8 cellular contexts compared by ENCODE assay signal in the genomic region with DNA sequence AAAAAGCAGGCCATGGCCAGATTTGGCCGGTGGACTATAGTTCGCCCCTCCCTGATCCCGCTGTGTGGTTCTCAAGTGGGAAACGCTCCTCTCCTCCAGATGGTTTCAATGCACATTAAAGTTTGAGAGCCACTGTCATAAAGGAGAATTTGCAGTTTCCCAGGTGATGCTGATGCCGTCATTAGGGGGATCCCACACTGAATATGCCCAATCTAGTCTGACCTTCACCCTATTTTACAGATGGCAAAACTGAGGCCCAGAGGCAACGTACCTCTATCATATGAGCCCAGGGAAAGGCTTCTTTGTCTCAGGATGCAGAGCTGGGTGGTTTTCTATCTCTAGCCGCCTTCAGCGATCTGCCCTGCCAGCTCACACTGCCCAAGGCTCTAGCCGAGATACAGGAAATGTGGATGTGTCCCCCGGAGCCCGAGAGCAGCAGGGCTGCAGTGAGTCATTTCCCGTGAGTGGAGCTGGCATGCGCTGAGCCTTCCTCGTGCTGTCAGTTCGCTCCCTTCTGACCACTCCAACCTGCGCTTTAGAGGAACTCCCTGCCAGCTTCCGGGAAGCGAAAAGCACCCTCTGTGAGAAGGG.
DNase-seq lines count a peak whose midpoint lies in the region; ATAC-seq and TF ChIP-seq lines count a peak whose summit lies in the region.

No MANE protein-coding gene starts in this region.

- TF ChIP-seq CTCF in HEK293 (tag by site-specific recombination; IDR thresholded peaks at IDR 0.05) (no peak), NB4 (IDR thresholded peaks at IDR 0.05; ENCODE audit: low read depth, low read length) (no peak)

- CTCF ChIA-PET in HEK293 (lab: Yijun Ruan, JAX): interaction anchor here (0.6 to 2.2 kb wide), 2 partner anchors 10 to 113 kb away, joined by 3 to 7 read pairs; no protein-coding TSS in a partner anchor

- H3K4me1 Mint-ChIP-seq in naive thymus-derived CD8-positive, alpha-beta T cell: peaks cover 30 to 86% (median 74%) of the 10 kb centered on the region in 4 donors
- peaks cover 100% of the 10 kb centered on the region for H3K4me1 Mint-ChIP-seq in stimulated activated naive CD8-positive, alpha-beta T cell treated with anti-CD3 and anti-CD28 coated beads, Interleukin-15, amount 100 ng/mL, for 72 hours

- H3K36me3 Mint-ChIP-seq in naive thymus-derived CD8-positive, alpha-beta T cell: no peaks in the 10 kb centered on the region

- no peaks in the 10 kb centered on the region for H3K9me3 ChIP-seq in HEK293 (ENCODE audit: control insufficient read depth, insufficient read depth, low read depth, low read length)
- H3K9me3 ChIP-seq in effector memory CD4-positive, alpha-beta T cell (ENCODE audit: control insufficient read depth, low read length): no peaks in the 10 kb centered on the region

- H3K4me1 ChIP-seq in HEK293 (ENCODE audit: control insufficient read depth, insufficient read depth, low read length): peaks cover 27% of the 10 kb centered on the region
- peaks cover 85% of the 10 kb centered on the region for H3K4me1 ChIP-seq in effector memory CD4-positive, alpha-beta T cell (ENCODE audit: control insufficient read depth, insufficient read depth, low read length, poor library complexity, severe bottlenecking)

- POLR2A ChIA-PET in HEK293 (lab: Yijun Ruan, JAX): interaction anchor here (1.0 to 1.1 kb wide), 2 partner anchors 17 to 86 kb away, joined by 3 read pairs; no protein-coding TSS in a partner anchor
- POLR2A ChIA-PET in naive thymus-derived CD8-positive, alpha-beta T cell (lab: Charles Lee): interaction anchor here (0.7 to 4.4 kb wide), 5 partner anchors 8 to 118 kb away, joined by 3 to 18 read pairs (median 4); no protein-coding TSS in a partner anchor

- peaks cover 0 to 2% (median 0%) of the 10 kb centered on the region in 5 donors for H3K27me3 Mint-ChIP-seq in naive thymus-derived CD8-positive, alpha-beta T cell
- H3K27me3 Mint-ChIP-seq in stimulated activated naive CD8-positive, alpha-beta T cell treated with anti-CD3 and anti-CD28 coated beads, Interleukin-15, amount 100 ng/mL, for 72 hours: no peaks in the 10 kb centered on the region

- no peak for TF ChIP-seq POLR2A in NB4 (IDR thresholded peaks at IDR 0.05; ENCODE audit: extremely low read depth, insufficient read length)

- DNase-seq in GM04503 (ENCODE audit: low read depth) (peak; percentile 80), NB4 (ENCODE audit: low read depth) (peak; percentile 96), NCI-H2107 treated with DMSO at 0.1 percent for 48 hours (lab: John Stamatoyannopoulos, UW; ENCODE audit: unreplicated experiment) (no peak)
- peak; percentile 44 to 55 for DNase-seq in activated CD8-positive, alpha-beta memory T cell treated with anti-CD3 and anti-CD28 coated beads for 1 hour (ENCODE audit: extremely low read depth in 1 of 2, low read depth in 1 of 2)
- DNase-seq in effector memory CD4-positive, alpha-beta T cell: peak; percentile 67 to 75 (median 74)
- peak in 9 of 10 donors; percentile 17 to 63 (median 38) for DNase-seq in naive thymus-derived CD8-positive, alpha-beta T cell
- DNase-seq in stimulated activated naive CD8-positive, alpha-beta T cell treated with anti-CD3 and anti-CD28 coated beads, Interleukin-15, amount 100 ng/mL, for 72 hours: peak; percentile 65 to 85

- H3K27ac Mint-ChIP-seq in naive thymus-derived CD8-positive, alpha-beta T cell: peak overlapping the region; percentile 73 to 95 (median 90)
- peak overlapping the region; percentile 79 to 95 for H3K27ac Mint-ChIP-seq in stimulated activated naive CD8-positive, alpha-beta T cell treated with anti-CD3 and anti-CD28 coated beads, Interleukin-15, amount 100 ng/mL, for 72 hours

- no peak overlapping the region for H3K27ac ChIP-seq in HEK293 (ENCODE audit: extremely low read depth, low read depth, low read length)
- peak overlapping the region; percentile 74 for H3K27ac ChIP-seq in effector memory CD4-positive, alpha-beta T cell (ENCODE audit: insufficient read depth, low read length, poor library complexity, severe bottlenecking)

- no peaks in the 10 kb centered on the region for H3K27me3 ChIP-seq in effector memory CD4-positive, alpha-beta T cell (replicated peaks; ENCODE audit: control insufficient read depth, insufficient read depth, low read length, poor library complexity, severe bottlenecking)

- H3K4me3 ChIP-seq in HEK293 (ENCODE audit: low read depth, low read length) (no peak overlapping the region), NB4 (ENCODE audit: low read depth, low read length) (no peak overlapping the region)
- peak overlapping the region; percentile 27 for H3K4me3 ChIP-seq in effector memory CD4-positive, alpha-beta T cell (ENCODE audit: insufficient read depth, low read depth, low read length, poor library complexity, severe bottlenecking)

- H3K4me3 Mint-ChIP-seq in naive thymus-derived CD8-positive, alpha-beta T cell: peak overlapping the region; percentile 59 to 90 (median 80)
- H3K4me3 Mint-ChIP-seq in stimulated activated naive CD8-positive, alpha-beta T cell treated with anti-CD3 and anti-CD28 coated beads, Interleukin-15, amount 100 ng/mL, for 72 hours: peak overlapping the region; percentile 81

- peak; percentile 75 to 82 for ATAC-seq in naive thymus-derived CD8-positive, alpha-beta T cell
- ATAC-seq in stimulated activated naive CD8-positive, alpha-beta T cell treated with anti-CD3 and anti-CD28 coated beads, Interleukin-15, amount 100 ng/mL, for 72 hours: peak; percentile 86

- no peaks in the 10 kb centered on the region for H3K9me3 Mint-ChIP-seq in naive thymus-derived CD8-positive, alpha-beta T cell
- no peaks in the 10 kb centered on the region for H3K9me3 Mint-ChIP-seq in stimulated activated naive CD8-positive, alpha-beta T cell treated with anti-CD3 and anti-CD28 coated beads, Interleukin-15, amount 100 ng/mL, for 72 hours

- no peaks in the 10 kb centered on the region for H3K36me3 ChIP-seq in HEK293 (ENCODE audit: control insufficient read depth in 2 of 2, insufficient read depth in 1 of 2, low read length in 2 of 2)
- H3K36me3 ChIP-seq in effector memory CD4-positive, alpha-beta T cell (ENCODE audit: control insufficient read depth, insufficient read depth, low read length): no peaks in the 10 kb centered on the region

TF ChIP-seq in HEK293, 187 proteins besides CTCF, POLR2A, EP300 and RAD21:
- TF ChIP-seq GLIS1 (tag by site-specific recombination; IDR thresholded peaks at IDR 0.05): 0 out of 2 replicates have a peak, but pooled peaks have one; percentile 16
- TF ChIP-seq ZXDB (tag by site-specific recombination; IDR thresholded peaks at IDR 0.05): no peak
- TF ChIP-seq GLI4 (tag by site-specific recombination; IDR thresholded peaks at IDR 0.05): no peak
- peak; percentile 85 for TF ChIP-seq ZIC2 (tag by site-specific recombination; IDR thresholded peaks at IDR 0.05)
- TF ChIP-seq ZSCAN23 (tag by site-specific recombination; IDR thresholded peaks at IDR 0.05): no peak
- TF ChIP-seq ZNF341 (tag by site-specific recombination; IDR thresholded peaks at IDR 0.05; ENCODE audit: low read depth): peak; percentile 34; the same call in 1 of the 2 replicates
- no peak for TF ChIP-seq ZNF585B (tag by site-specific recombination; IDR thresholded peaks at IDR 0.05)
